Comparison of ENCODE assay signal across 27 cellular contexts in genomic region chr1:57791497-57791896, GRCh38.
"Had no signal": no experiment of that assay in that cellular context is flagged by ENCODE, and none has a peak within 500 bp of the region (broad histone marks: within the 10 kb centered on the region; RNA-seq: fewer than 3 reads in every experiment).

No MANE protein-coding gene starts in this region.

- H3K4me1 ChIP-seq: neural progenitor cell, parathyroid adenoma, psoas muscle, sigmoid colon, stomach, thyroid gland, tibial nerve, upper lobe of left lung, vagina had no signal

- H3K27me3 ChIP-seq: neural progenitor cell, ovary, right lobe of liver, sigmoid colon, stomach, thyroid gland, tibial nerve, upper lobe of left lung, vagina had no signal

- H3K4me3 ChIP-seq: neural progenitor cell, ovary, psoas muscle, right lobe of liver, sigmoid colon, stomach, thoracic aorta, thyroid gland, tibial nerve, upper lobe of left lung, vagina had no signal

- H3K4me3 Mint-ChIP-seq: nephron; neural progenitor cell; stimulated activated effector memory CD8-positive, alpha-beta T cell treated with anti-CD3 and anti-CD28 coated beads, Interleukin-12 subunit alpha, Interleukin-12 subunit beta, amount 100 ng/mL, for 72 hours; stimulated activated naive B cell treated with anti-CD40 and anti-IgM and Interleukin-4, amounts not matched to agents 10 μg/mL and 1 μg/mL and 100 μg/mL, for 72 hours; stimulated activated naive CD8-positive, alpha-beta T cell treated with anti-CD3 and anti-CD28 coated beads, Interleukin-15, Interleukin-2, amounts not matched to agents 100 ng/mL and 50 ng/mL, for 24 hours had no signal

- H3K4me2 ChIP-seq: neural progenitor cell had no signal

- ATAC-seq: psoas muscle; right cardiac atrium; right lobe of liver; stimulated activated effector memory CD8-positive, alpha-beta T cell treated with anti-CD3 and anti-CD28 coated beads, Interleukin-12 subunit alpha, Interleukin-12 subunit beta, amount 100 ng/mL, for 72 hours; stimulated activated naive B cell treated with anti-CD40 and anti-IgM and Interleukin-4, amounts not matched to agents 10 μg/mL and 1 μg/mL and 100 μg/mL, for 72 hours had no signal

- H3K27ac Mint-ChIP-seq: nephron; neural progenitor cell; progenitor cell of endocrine pancreas; stimulated activated effector memory CD8-positive, alpha-beta T cell treated with anti-CD3 and anti-CD28 coated beads, Interleukin-12 subunit alpha, Interleukin-12 subunit beta, amount 100 ng/mL, for 72 hours; stimulated activated naive B cell treated with anti-CD40 and anti-IgM and Interleukin-4, amounts not matched to agents 10 μg/mL and 1 μg/mL and 100 μg/mL, for 72 hours; stimulated activated naive CD8-positive, alpha-beta T cell treated with anti-CD3 and anti-CD28 coated beads, Interleukin-15, Interleukin-2, amounts not matched to agents 100 ng/mL and 50 ng/mL, for 24 hours had no signal

- H3K79me2 ChIP-seq: parathyroid adenoma had no signal

- H3K9me3 Mint-ChIP-seq: nephron; neural progenitor cell; stimulated activated naive CD8-positive, alpha-beta T cell treated with anti-CD3 and anti-CD28 coated beads, Interleukin-15, Interleukin-2, amounts not matched to agents 100 ng/mL and 50 ng/mL, for 24 hours had no signal

- H3K27ac ChIP-seq: neural progenitor cell, ovary, parathyroid adenoma, psoas muscle, right lobe of liver, sigmoid colon, stomach, thoracic aorta, thyroid gland, tibial nerve, upper lobe of left lung, vagina had no signal

- H3K4me1 Mint-ChIP-seq: nephron; stimulated activated effector memory CD8-positive, alpha-beta T cell treated with anti-CD3 and anti-CD28 coated beads, Interleukin-12 subunit alpha, Interleukin-12 subunit beta, amount 100 ng/mL, for 72 hours; stimulated activated naive B cell treated with anti-CD40 and anti-IgM and Interleukin-4, amounts not matched to agents 10 μg/mL and 1 μg/mL and 100 μg/mL, for 72 hours had no signal

- H3K36me3 Mint-ChIP-seq: neural progenitor cell; stimulated activated effector memory CD8-positive, alpha-beta T cell treated with anti-CD3 and anti-CD28 coated beads, Interleukin-12 subunit alpha, Interleukin-12 subunit beta, amount 100 ng/mL, for 72 hours; stimulated activated naive B cell treated with anti-CD40 and anti-IgM and Interleukin-4, amounts not matched to agents 10 μg/mL and 1 μg/mL and 100 μg/mL, for 72 hours had no signal

- H3K27me3 Mint-ChIP-seq: stimulated activated naive CD8-positive, alpha-beta T cell treated with anti-CD3 and anti-CD28 coated beads, Interleukin-15, Interleukin-2, amounts not matched to agents 100 ng/mL and 50 ng/mL, for 24 hours had no signal

- H3K36me3 ChIP-seq: neural progenitor cell, ovary, right lobe of liver, sigmoid colon, stomach, thoracic aorta, thyroid gland, tibial nerve, upper lobe of left lung, vagina had no signal

- DNase-seq: occipital lobe; ovary; posterior cingulate gyrus; psoas muscle; right cardiac atrium; right lobe of liver; sigmoid colon; small intestine; stimulated activated CD4-positive, alpha-beta T cell treated with anti-CD3 and anti-CD28 coated beads, Interleukin-15, amount 100 ng/mL, for 24 hours; stimulated activated CD4-positive, alpha-beta T cell treated with anti-CD3 and anti-CD28 coated beads, Interleukin-2, amount 100 ng/mL, for 24 hours; stimulated activated CD4-positive, alpha-beta T cell treated with anti-CD3 and anti-CD28 coated beads, Interleukin-2, amount 100 ng/mL, for 48 hours; stimulated activated CD4-positive, alpha-beta T cell treated with anti-CD3 and anti-CD28 coated beads, Interleukin-4, amount 100 ng/mL, for 24 hours; stimulated activated naive B cell treated with anti-CD40 and anti-IgM and Interleukin-4, amounts not matched to agents 10 μg/mL and 1 μg/mL and 100 μg/mL, for 72 hours; stimulated activated naive CD4-positive, alpha-beta T cell treated with Interleukin-2 at 50 U/mL for 16 hours; stomach; thyroid gland; trophoblast cell; upper lobe of left lung had no signal

- H2AFZ ChIP-seq: neural progenitor cell, parathyroid adenoma had no signal
